Comparison of ENCODE assay signal across 8 cellular contexts in the genomic region with DNA sequence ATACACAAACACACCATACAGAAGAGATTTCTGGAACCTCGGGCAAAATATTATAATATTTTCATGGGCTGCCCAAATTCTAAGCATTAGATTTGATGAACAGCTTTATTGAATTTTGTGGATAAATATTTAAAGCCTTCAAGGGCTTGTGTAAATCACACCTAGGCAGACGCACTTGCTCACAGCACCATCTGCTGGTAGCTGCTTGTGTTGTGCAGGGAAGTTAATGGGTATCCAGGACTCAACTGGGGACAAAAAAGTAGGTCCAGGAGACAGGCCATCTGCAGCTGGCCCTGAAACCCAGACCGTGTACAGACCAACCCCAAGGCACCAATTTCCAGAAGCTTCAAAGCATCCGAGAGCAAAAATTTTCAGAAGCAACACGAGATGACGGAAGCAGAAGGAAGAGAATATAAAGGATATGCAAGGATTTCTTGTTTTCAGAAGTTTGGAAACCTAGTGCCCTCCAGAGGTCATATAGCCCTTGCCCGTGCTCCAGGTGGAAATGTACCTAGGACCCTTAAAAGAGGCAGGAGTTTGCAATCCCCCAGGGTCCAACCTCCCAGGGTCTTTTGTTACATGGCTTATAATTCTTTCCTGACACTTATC.
DNase-seq lines count a peak whose midpoint lies in the region; ATAC-seq and TF ChIP-seq lines count a peak whose summit lies in the region.

No MANE protein-coding gene starts in this region.

- no peaks in the 10 kb centered on the region for H3K79me2 ChIP-seq in hepatocyte
- no peaks in the 10 kb centered on the region for H3K79me2 ChIP-seq in smooth muscle cell (ENCODE audit: low read depth)

- ATAC-seq in HG03196 (IDR thresholded peaks at IDR 0.05; ENCODE audit: unreplicated experiment) = peak; percentile 51
- no peak for ATAC-seq in HG02852 (IDR thresholded peaks at IDR 0.05; ENCODE audit: unreplicated experiment)

- H3K4me1 ChIP-seq in hepatocyte (ENCODE audit: insufficient read depth) (no peaks in the 10 kb centered on the region), smooth muscle cell (ENCODE audit: low read depth) (no peaks in the 10 kb centered on the region)

- no peak overlapping the region for H2AFZ ChIP-seq in hepatocyte
- no peak overlapping the region for H2AFZ ChIP-seq in smooth muscle cell (ENCODE audit: low read depth)

- 20% methylated on average over 7 of the region's 7 CpGs for WGBS in hepatocyte (ENCODE audit: low lambda C conversion rate, missing lambda C conversion rate)
- WGBS in smooth muscle cell (ENCODE audit: low lambda C conversion rate) = 17% methylated on average over 7 of the region's 7 CpGs

- no peak overlapping the region for H3K4me2 ChIP-seq in hepatocyte
- no peak overlapping the region for H3K4me2 ChIP-seq in smooth muscle cell

- H3K36me3 ChIP-seq in hepatocyte (replicated peaks; ENCODE audit: insufficient read depth, low read depth) (no peaks in the 10 kb centered on the region), smooth muscle cell (ENCODE audit: low read depth) (no peaks in the 10 kb centered on the region)

- H3K4me3 ChIP-seq in AG04450 (ENCODE audit: low read depth, low read length) = no peak overlapping the region
- no peak overlapping the region for H3K4me3 ChIP-seq in hepatocyte
- no peak overlapping the region for H3K4me3 ChIP-seq in smooth muscle cell

- H3K27ac ChIP-seq in AG04450 (ENCODE audit: low read depth, low read length) (no peak overlapping the region), hepatocyte (no peak overlapping the region), smooth muscle cell (ENCODE audit: low read depth) (no peak overlapping the region)

- POLR2A ChIA-PET in AG04450 (lab: Yijun Ruan, JAX) = no interaction called here

- no peaks in the 10 kb centered on the region for H3K27me3 ChIP-seq in AG04450 (ENCODE audit: control insufficient read depth, insufficient read depth, low read length)
- H3K27me3 ChIP-seq in hepatocyte = no peaks in the 10 kb centered on the region
- H3K27me3 ChIP-seq in smooth muscle cell (ENCODE audit: low read depth) = no peaks in the 10 kb centered on the region

- H3F3A ChIP-seq in smooth muscle cell (ENCODE audit: low read depth) = no peaks in the 10 kb centered on the region

- no peaks in the 10 kb centered on the region for H4K20me1 ChIP-seq in hepatocyte (ENCODE audit: insufficient read depth, poor library complexity, severe bottlenecking)
- H4K20me1 ChIP-seq in smooth muscle cell (ENCODE audit: low read depth) = no peaks in the 10 kb centered on the region

- CTCF ChIA-PET in AG04450 (lab: Charles Lee) = interaction anchor here (0.6 to 2.8 kb wide), 10 partner anchors 11 to 843 kb away, joined by 3 to 39 read pairs (median 5); a partner anchor contains a TSS

- H3K9me2 ChIP-seq in hepatocyte (replicated peaks; ENCODE audit: insufficient read depth) = no peaks in the 10 kb centered on the region

- DNase-seq in AG04450 (ENCODE audit: low read depth, low spot score) (peak; percentile 6), NCI-H510A (lab: John Stamatoyannopoulos, UW) (peak; percentile 45), amygdala (lab: John Stamatoyannopoulos, UW) (peak in 50 of 56 donors; percentile 2 to 81 (median 36)), hepatocyte (ENCODE audit: low spot score) (peak; percentile 79), smooth muscle cell (lab: John Stamatoyannopoulos, UW; ENCODE audit: unreplicated experiment) (no peak)

- TF ChIP-seq CTCF in AG04450 (IDR thresholded peaks at IDR 0.05; ENCODE audit: low read depth, low read length) (peak; percentile 70), GM12874 (IDR thresholded peaks at IDR 0.05; ENCODE audit: insufficient read depth, low read depth, low read length) (peak; percentile 75), hepatocyte (IDR thresholded peaks at IDR 0.05; ENCODE audit: poor library complexity) (peak; percentile 89), smooth muscle cell (IDR thresholded peaks at IDR 0.05; ENCODE audit: borderline replicate concordance, insufficient read depth, poor library complexity, severe bottlenecking) (peak; percentile 83)

- H3K9me3 ChIP-seq in AG04450 (ENCODE audit: control insufficient read depth, insufficient read depth, low read length) (no peaks in the 10 kb centered on the region), hepatocyte (ENCODE audit: low read depth) (no peaks in the 10 kb centered on the region), smooth muscle cell (replicated peaks; ENCODE audit: low read depth) (no peaks in the 10 kb centered on the region)

- H3K9ac ChIP-seq in smooth muscle cell (ENCODE audit: low read depth) = no peak overlapping the region
